ENCODE assay signal across 8 cellular contexts in genomic region chr1:27349784-27350672, GRCh38. TPM values are rescaled to one million over a fixed set of nuclear protein-coding genes. Genes with fewer than 3 reads are reported as not detected.
DNase-seq lines count a peak whose midpoint lies in the region; ATAC-seq, FAIRE-seq and TF ChIP-seq lines count a peak whose summit lies in the region.

No MANE protein-coding gene starts in this region.

- no peaks in the 10 kb centered on the region for H3K27me3 ChIP-seq in A673 (replicated peaks; ENCODE audit: insufficient read depth, low read depth, low read length, poor library complexity)
- no peaks in the 10 kb centered on the region for H3K27me3 ChIP-seq in WERI-Rb-1 (ENCODE audit: insufficient read depth, low read depth, severe bottlenecking)
- H3K27me3 ChIP-seq in heart left ventricle, result no peaks in the 10 kb centered on the region

- intact Hi-C loops in A673 (cut with micrococcal nuclease; ENCODE audit: unreplicated experiment) (no loop called here), heart left ventricle (cut with DNase I) (loop anchor here in 2 of 10 donors (2.0 to 10.0 kb wide), 3 partner anchors 27 to 45 kb away; partner anchors contain the start of gene TMEM222 (in 1 of the 2))
- intact Hi-C loops in activated T-helper 2 cell treated with anti-CD3 and anti-CD28 coated beads, Interferon-gamma antibody, Interleukin-2, Interleukin-4, amounts not matched to agents 10 μg/mL and 5 μg/mL and 100 μg/mL, durations not matched to agents 14 hours and 24 hours and 36 hours (cut with micrococcal nuclease), result loop anchor here (1.0 kb wide), 1 partner anchor 9 kb away; no protein-coding TSS in a partner anchor

- no peaks in the 10 kb centered on the region for H3K36me3 ChIP-seq in A673 (ENCODE audit: insufficient read depth, low read length, poor library complexity, severe bottlenecking)
- peaks cover 10% of the 10 kb centered on the region for H3K36me3 ChIP-seq in WERI-Rb-1
- H3K36me3 ChIP-seq in heart left ventricle, result peaks cover 0 to 21% (median 17%) of the 10 kb centered on the region in 9 donors

- no peak overlapping the region for H3K27ac ChIP-seq in A673 (ENCODE audit: low read depth, low read length, poor library complexity, severe bottlenecking)
- H3K27ac ChIP-seq in WERI-Rb-1, result peak overlapping the region; percentile 81
- peak overlapping the region in 2 of 12 donors; percentile 18 to 33 for H3K27ac ChIP-seq in heart left ventricle

- TF ChIP-seq CTCF in A673 (conservative IDR thresholded peaks at IDR 0.05; ENCODE audit: low read depth, low read length), result no peak
- TF ChIP-seq CTCF in WERI-Rb-1 (IDR thresholded peaks at IDR 0.05; ENCODE audit: low read depth, low read length), result no peak
- peak in 2 of 12 donors; percentile 9 to 13 for TF ChIP-seq CTCF in heart left ventricle (IDR thresholded peaks at IDR 0.05)
- no peak for TF ChIP-seq CTCF in progenitor cell of endocrine pancreas (IDR thresholded peaks at IDR 0.05; ENCODE audit: unreplicated experiment)

- peaks cover 42% of the 10 kb centered on the region for H3K27me3 Mint-ChIP-seq in progenitor cell of endocrine pancreas
- no peaks in the 10 kb centered on the region for H3K27me3 Mint-ChIP-seq in activated T-helper 2 cell treated with anti-CD3 and anti-CD28 coated beads, Interferon-gamma antibody, Interleukin-2, Interleukin-4, amounts not matched to agents 10 μg/mL and 5 μg/mL and 100 μg/mL, durations not matched to agents 14 hours and 24 hours and 36 hours (ENCODE audit: low read depth)

- H3K4me1 Mint-ChIP-seq in progenitor cell of endocrine pancreas (ENCODE audit: low read depth), result no peaks in the 10 kb centered on the region
- H3K4me1 Mint-ChIP-seq in activated T-helper 2 cell treated with anti-CD3 and anti-CD28 coated beads, Interferon-gamma antibody, Interleukin-2, Interleukin-4, amounts not matched to agents 10 μg/mL and 5 μg/mL and 100 μg/mL, durations not matched to agents 14 hours and 24 hours and 36 hours (ENCODE audit: low read depth), result peaks cover 9% of the 10 kb centered on the region

- POLR2A ChIA-PET in A673 (lab: Charles Lee; ENCODE audit: low non-redundant PET), result no interaction called here

- CTCF ChIA-PET in A673 (lab: Charles Lee), result interaction anchor here (0.7 kb wide), 1 partner anchor 53 kb away, joined by 4 read pairs; no protein-coding TSS in a partner anchor

- H3K36me3 Mint-ChIP-seq in progenitor cell of endocrine pancreas (ENCODE audit: insufficient read depth), result no peaks in the 10 kb centered on the region
- peaks cover 30% of the 10 kb centered on the region for H3K36me3 Mint-ChIP-seq in activated T-helper 2 cell treated with anti-CD3 and anti-CD28 coated beads, Interferon-gamma antibody, Interleukin-2, Interleukin-4, amounts not matched to agents 10 μg/mL and 5 μg/mL and 100 μg/mL, durations not matched to agents 14 hours and 24 hours and 36 hours (ENCODE audit: low read depth)

- ATAC-seq in heart left ventricle, result peak in 3 of 4 donors; percentile 52 to 72 (median 60)
- no peak for ATAC-seq in HG03175 (IDR thresholded peaks at IDR 0.05; ENCODE audit: unreplicated experiment)

- H3K4me1 ChIP-seq in A673 (ENCODE audit: insufficient read depth, low read length, poor library complexity, severe bottlenecking) (no peaks in the 10 kb centered on the region), heart left ventricle (peaks cover 0 to 31% (median 22%) of the 10 kb centered on the region in 12 donors)

- H3K4me3 ChIP-seq in A673 (ENCODE audit: low read depth, low read length, poor library complexity, severe bottlenecking) (peak overlapping the region; percentile 51), WERI-Rb-1 (ENCODE audit: low read depth, low read length) (peak overlapping the region; percentile 65), heart left ventricle (peak overlapping the region; percentile 24 to 61 (median 48))

- 5 to 12% (median 8%) methylated on average over 39 to 84 of the region's 84 CpGs for whole genome bisulfite sequencing in heart left ventricle, 4 donors

- DNase-seq in A673 (ENCODE audit: low spot score) (peak; percentile 69), HTR-8/SVneo (ENCODE audit: insufficient read length, low spot score) (peak; percentile 57), WERI-Rb-1 (peak; percentile 83), heart left ventricle (peak; percentile 70 to 80 (median 74)), progenitor cell of endocrine pancreas (ENCODE audit: low spot score, unreplicated experiment) (no peak), AML-193 (lab: John Stamatoyannopoulos, UW) (no peak)
- DNase-seq in activated T-helper 2 cell treated with anti-CD3 and anti-CD28 coated beads, Interferon-gamma antibody, Interleukin-2, Interleukin-4, amounts not matched to agents 10 μg/mL and 5 μg/mL and 100 μg/mL, durations not matched to agents 14 hours and 24 hours and 36 hours (ENCODE audit: low spot score), result no peak

- peak; percentile 80 for FAIRE-seq in HTR-8/SVneo (lab: Jason Lieb, UNC)

- H3K9me3 Mint-ChIP-seq in progenitor cell of endocrine pancreas (ENCODE audit: low read depth), result no peaks in the 10 kb centered on the region
- no peaks in the 10 kb centered on the region for H3K9me3 Mint-ChIP-seq in activated T-helper 2 cell treated with anti-CD3 and anti-CD28 coated beads, Interferon-gamma antibody, Interleukin-2, Interleukin-4, amounts not matched to agents 10 μg/mL and 5 μg/mL and 100 μg/mL, durations not matched to agents 14 hours and 24 hours and 36 hours

- H3K4me3 Mint-ChIP-seq in progenitor cell of endocrine pancreas (ENCODE audit: low read depth), result peak overlapping the region; percentile 33
- no peak overlapping the region for H3K4me3 Mint-ChIP-seq in activated T-helper 2 cell treated with anti-CD3 and anti-CD28 coated beads, Interferon-gamma antibody, Interleukin-2, Interleukin-4, amounts not matched to agents 10 μg/mL and 5 μg/mL and 100 μg/mL, durations not matched to agents 14 hours and 24 hours and 36 hours (ENCODE audit: low read depth)

- no peaks in the 10 kb centered on the region for H3K9me3 ChIP-seq in A673 (ENCODE audit: low read depth, low read length, poor library complexity, severe bottlenecking)
- no peaks in the 10 kb centered on the region for H3K9me3 ChIP-seq in WERI-Rb-1 (ENCODE audit: severe bottlenecking)
- H3K9me3 ChIP-seq in heart left ventricle, result no peaks in the 10 kb centered on the region

- no peak overlapping the region for H3K27ac Mint-ChIP-seq in progenitor cell of endocrine pancreas
- no peak overlapping the region for H3K27ac Mint-ChIP-seq in activated T-helper 2 cell treated with anti-CD3 and anti-CD28 coated beads, Interferon-gamma antibody, Interleukin-2, Interleukin-4, amounts not matched to agents 10 μg/mL and 5 μg/mL and 100 μg/mL, durations not matched to agents 14 hours and 24 hours and 36 hours

- no TSS peak for BruUV-seq in A673 (replicated peaks; lab: Mats Ljungman, UMichigan)

- no peak for TF ChIP-seq POLR2A in heart left ventricle (IDR thresholded peaks at IDR 0.05)

RNA-seq across cellular contexts. Expression of gene SYTL1, which starts 8.2 kb away (rescaled TPM):
- 2.1 and 3.6 TPM in 2 replicates for total RNA-seq in A673 (2021)
- total RNA-seq in heart left ventricle, result 1 to 10 TPM in 2 of 9 donors, under 1 TPM in 6, not detected in 1; 0.23 to 6.0 (median 0.46) TPM
- 1 to 10 TPM in 1 of 2 donors, under 1 TPM in 1; 0.57 to 1.2 TPM for polyA plus RNA-seq in heart left ventricle
- 9.4 and 15.5 TPM in 2 replicates for total RNA-seq in progenitor cell of endocrine pancreas
- 20.0 and 25.7 TPM in 2 replicates for total RNA-seq in activated T-helper 2 cell treated with anti-CD3 and anti-CD28 coated beads, Interferon-gamma antibody, Interleukin-2, Interleukin-4, amounts not matched to agents 10 μg/mL and 5 μg/mL and 100 μg/mL, durations not matched to agents 14 hours and 24 hours and 36 hours

RNA-seq across cellular contexts. Expression of gene MAP3K6, which starts 16.7 kb away (rescaled TPM):
- total RNA-seq in A673 (2021), result 2.4 and 2.9 TPM in 2 replicates
- total RNA-seq in heart left ventricle, result 10 to 100 TPM; 21.1 to 77.0 (median 36.5) TPM
- 10 to 100 TPM; 48.6 to 64.3 TPM for polyA plus RNA-seq in heart left ventricle
- total RNA-seq in progenitor cell of endocrine pancreas, result 1.1 and 1.8 TPM in 2 replicates
- total RNA-seq in activated T-helper 2 cell treated with anti-CD3 and anti-CD28 coated beads, Interferon-gamma antibody, Interleukin-2, Interleukin-4, amounts not matched to agents 10 μg/mL and 5 μg/mL and 100 μg/mL, durations not matched to agents 14 hours and 24 hours and 36 hours, result 15.8 and 22.0 TPM in 2 replicates

RNA-seq across cellular contexts. Expression of gene FCN3, which starts 24.6 kb away (rescaled TPM):
- total RNA-seq in A673 (2021), result not detected in 2 replicates
- total RNA-seq in heart left ventricle, result 100 to 1,000 TPM in 1 of 9 donors, 10 to 100 TPM in 5, 1 to 10 TPM in 3; 2.4 to 112 (median 31.9) TPM
- polyA plus RNA-seq in heart left ventricle, result 100 to 1,000 TPM in 1 of 2 donors, 10 to 100 TPM in 1; 60.8 to 141 TPM
- total RNA-seq in progenitor cell of endocrine pancreas, result not detected in 2 replicates
- not detected in 2 replicates for total RNA-seq in activated T-helper 2 cell treated with anti-CD3 and anti-CD28 coated beads, Interferon-gamma antibody, Interleukin-2, Interleukin-4, amounts not matched to agents 10 μg/mL and 5 μg/mL and 100 μg/mL, durations not matched to agents 14 hours and 24 hours and 36 hours

RNA-seq across cellular contexts. Expression of gene TMEM222, which starts 28.1 kb away (rescaled TPM):
- total RNA-seq in A673 (2021) (48.5 and 55.5 TPM in 2 replicates), heart left ventricle (10 to 100 TPM; 18.1 to 32.5 (median 25.9) TPM), progenitor cell of endocrine pancreas (37.1 and 38.4 TPM in 2 replicates)
- 10 to 100 TPM; 28.9 to 49.3 TPM for polyA plus RNA-seq in heart left ventricle
- total RNA-seq in activated T-helper 2 cell treated with anti-CD3 and anti-CD28 coated beads, Interferon-gamma antibody, Interleukin-2, Interleukin-4, amounts not matched to agents 10 μg/mL and 5 μg/mL and 100 μg/mL, durations not matched to agents 14 hours and 24 hours and 36 hours, result 32.1 and 35.7 TPM in 2 replicates

RNA-seq across cellular contexts. Expression of gene CD164L2, which starts 33.1 kb away (rescaled TPM):
- not detected in 2 replicates for total RNA-seq in A673 (2021)
- total RNA-seq in heart left ventricle, result not detected
- not detected for polyA plus RNA-seq in heart left ventricle
- total RNA-seq in progenitor cell of endocrine pancreas, result not detected in 2 replicates
- total RNA-seq in activated T-helper 2 cell treated with anti-CD3 and anti-CD28 coated beads, Interferon-gamma antibody, Interleukin-2, Interleukin-4, amounts not matched to agents 10 μg/mL and 5 μg/mL and 100 μg/mL, durations not matched to agents 14 hours and 24 hours and 36 hours, result not detected in 2 replicates

Comparison
In these comparisons a context has a peak if more than half of its experiments do, and no peak if none do; other contexts are left out.
1. DNase-seq: peak in A673 (single experiment), HTR-8/SVneo (single experiment), WERI-Rb-1 (single experiment) and heart left ventricle (5 of 5); none in progenitor cell of endocrine pancreas (single experiment), AML-193 (0 of 2) and activated T-helper 2 cell treated with anti-CD3 and anti-CD28 coated beads, Interferon-gamma antibody, Interleukin-2, Interleukin-4, amounts not matched to agents 10 μg/mL and 5 μg/mL and 100 μg/mL, durations not matched to agents 14 hours and 24 hours and 36 hours (single experiment).
2. Peak in every context shown above with its lines, with median percentiles within 50 percentile points of each other: H3K4me3 ChIP-seq.